Comparison of ENCODE assay signal across 22 cellular contexts in the genomic region with DNA sequence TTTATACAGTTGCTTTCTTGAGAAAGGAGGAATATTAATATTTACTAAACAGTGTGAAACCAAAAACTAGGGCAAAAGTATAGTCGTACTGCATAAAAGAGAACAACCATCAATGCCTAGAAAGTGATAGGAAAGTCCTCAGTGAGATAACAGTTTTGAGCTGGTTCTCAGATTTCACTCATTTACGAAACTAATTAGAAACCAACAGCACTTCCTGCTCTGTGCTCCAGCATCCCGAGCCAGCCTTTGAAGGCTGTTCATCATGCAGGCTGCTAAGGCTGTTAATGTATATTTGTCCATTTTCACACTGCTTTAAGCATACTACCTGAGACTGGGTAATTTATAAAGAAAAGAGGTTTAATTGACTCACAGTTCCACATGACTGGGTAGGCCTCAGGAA.
"Had no signal": no experiment of that assay in that cellular context is flagged by ENCODE, and none has a peak within 500 bp of the region (broad histone marks: within the 10 kb centered on the region; RNA-seq: fewer than 3 reads in every experiment).

No MANE protein-coding gene starts in this region.

- ATAC-seq: gastroesophageal sphincter; left lobe of liver; natural killer cell; right lobe of liver; stimulated activated memory B cell treated with anti-CD40 and anti-IgM and Interleukin-4, amounts not matched to agents 10 μg/mL and 1 μg/mL and 100 μg/mL, for 72 hours; upper lobe of right lung had no signal

- H3K4me1 ChIP-seq: colonic mucosa, esophagus muscularis mucosa, gastroesophageal sphincter, parathyroid adenoma, prostate gland, right lobe of liver, testis, tibial nerve, upper lobe of right lung, vagina had no signal

- H3K36me3 Mint-ChIP-seq: stimulated activated memory B cell treated with anti-CD40 and anti-IgM and Interleukin-4, amounts not matched to agents 10 μg/mL and 1 μg/mL and 100 μg/mL, for 72 hours had no signal

- H3K36me3 ChIP-seq: colonic mucosa, esophagus muscularis mucosa, gastroesophageal sphincter, prostate gland, right lobe of liver, tibial nerve, upper lobe of right lung, vagina had no signal

- H3K79me2 ChIP-seq: parathyroid adenoma had no signal

- H3K27ac ChIP-seq: colonic mucosa, esophagus muscularis mucosa, gastroesophageal sphincter, parathyroid adenoma, prostate gland, right lobe of liver, testis, upper lobe of right lung, vagina had no signal

- H3K27ac Mint-ChIP-seq: mesothelial cell of epicardium; natural killer cell; stimulated activated memory B cell treated with anti-CD40 and anti-IgM and Interleukin-4, amounts not matched to agents 10 μg/mL and 1 μg/mL and 100 μg/mL, for 72 hours; stimulated activated naive CD8-positive, alpha-beta T cell treated with anti-CD3 and anti-CD28 coated beads, Interleukin-15, Interleukin-2, amounts not matched to agents 100 ng/mL and 50 ng/mL, for 24 hours had no signal

- H2AFZ ChIP-seq: parathyroid adenoma had no signal

- H3K4me3 ChIP-seq: colonic mucosa, esophagus muscularis mucosa, gastroesophageal sphincter, prostate gland, right lobe of liver, testis, tibial nerve, upper lobe of right lung, vagina had no signal

- H3K9me3 ChIP-seq: colonic mucosa, esophagus muscularis mucosa, gastroesophageal sphincter, prostate gland, right lobe of liver, testis, tibial nerve, upper lobe of right lung, vagina had no signal

- H3K9ac ChIP-seq: parathyroid adenoma had no signal

- DNase-seq: colonic mucosa; dermis blood vessel endothelial cell; glutamatergic neuron; islet precursor cell; mammary epithelial cell; natural killer cell; right lobe of liver; stimulated activated CD4-positive, alpha-beta T cell treated with anti-CD3 and anti-CD28 coated beads, Interleukin-15, amount 100 ng/mL, for 24 hours; stimulated activated CD4-positive, alpha-beta T cell treated with anti-CD3 and anti-CD28 coated beads, Interleukin-1b, Interleukin-23, amount 100 ng/mL, for 48 hours; stimulated activated CD4-positive, alpha-beta T cell treated with anti-CD3 and anti-CD28 coated beads, Interleukin-4, amount 100 ng/mL, for 24 hours; testis; upper lobe of right lung had no signal

- H3K27me3 Mint-ChIP-seq: stimulated activated memory B cell treated with anti-CD40 and anti-IgM and Interleukin-4, amounts not matched to agents 10 μg/mL and 1 μg/mL and 100 μg/mL, for 72 hours; stimulated activated naive CD8-positive, alpha-beta T cell treated with anti-CD3 and anti-CD28 coated beads, Interleukin-15, Interleukin-2, amounts not matched to agents 100 ng/mL and 50 ng/mL, for 24 hours had no signal

- H3K4me1 Mint-ChIP-seq: natural killer cell; stimulated activated memory B cell treated with anti-CD40 and anti-IgM and Interleukin-4, amounts not matched to agents 10 μg/mL and 1 μg/mL and 100 μg/mL, for 72 hours had no signal

- H3K4me3 Mint-ChIP-seq: mesothelial cell of epicardium; natural killer cell; stimulated activated memory B cell treated with anti-CD40 and anti-IgM and Interleukin-4, amounts not matched to agents 10 μg/mL and 1 μg/mL and 100 μg/mL, for 72 hours; stimulated activated naive CD8-positive, alpha-beta T cell treated with anti-CD3 and anti-CD28 coated beads, Interleukin-15, Interleukin-2, amounts not matched to agents 100 ng/mL and 50 ng/mL, for 24 hours had no signal

- H3K27me3 ChIP-seq: colonic mucosa, esophagus muscularis mucosa, gastroesophageal sphincter, right lobe of liver, testis, tibial nerve, upper lobe of right lung, vagina had no signal
